In the genomic region with DNA sequence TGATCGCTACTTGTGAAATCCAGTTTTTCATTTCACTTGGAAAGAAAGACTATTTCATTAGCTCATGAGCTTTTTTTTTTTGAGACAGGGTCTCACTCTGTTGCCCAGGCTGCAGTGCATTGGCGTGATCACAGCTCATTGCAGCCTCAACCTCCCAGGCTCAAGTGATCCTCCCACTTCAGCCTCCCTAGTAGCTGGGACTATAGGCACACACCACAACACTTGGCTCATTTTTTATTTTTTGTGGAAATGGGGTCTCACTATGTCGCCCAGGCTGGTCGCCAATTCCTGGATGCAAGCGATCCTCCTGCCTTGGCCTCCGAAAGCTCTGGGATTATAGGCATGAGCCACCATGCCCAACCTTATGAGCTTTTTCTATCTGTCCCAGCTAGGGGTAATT, we compare ENCODE assay signal across 26 cellular contexts.
"Had no signal": no experiment of that assay in that cellular context is flagged by ENCODE, and none has a peak within 500 bp of the region (broad histone marks: within the 10 kb centered on the region; RNA-seq: fewer than 3 reads in every experiment).

No MANE protein-coding gene starts in this region.

- H3K27me3 ChIP-seq: dorsolateral prefrontal cortex, gastrocnemius medialis, hepatocyte, neutrophil, pancreas, stomach, thyroid gland had no signal

- FAIRE-seq: kidney, pancreas, urothelium cell line had no signal

- ATAC-seq: gastrocnemius medialis; left lobe of liver; mucosa of descending colon; natural killer cell treated with Interleukin-12 subunit alpha and Interleukin-12 subunit beta and Interleukin-15 and Interleukin-18, amount 100 ng/mL, for 72 hours; pancreas; sciatic nerve; stimulated activated effector memory CD8-positive, alpha-beta T cell treated with anti-CD3 and anti-CD28 coated beads, Interleukin-12 subunit alpha, Interleukin-12 subunit beta, amount 100 ng/mL, for 72 hours had no signal

- H3K4me3 ChIP-seq: dorsolateral prefrontal cortex, gastrocnemius medialis, hepatocyte, lung, mucosa of descending colon, pancreas, smooth muscle cell, stomach, thyroid gland had no signal

- H3K4me2 ChIP-seq: hepatocyte, smooth muscle cell had no signal

- H2AFZ ChIP-seq: hepatocyte had no signal

- DNase-seq: cortex of kidney; dorsolateral prefrontal cortex; effector CD4-positive, alpha-beta T cell; foreskin fibroblast; gastrocnemius medialis; head of caudate nucleus; kidney; mucosa of descending colon; naive B cell; pancreas; retina; stimulated activated CD4-positive, alpha-beta T cell treated with anti-CD3 and anti-CD28 coated beads, Interleukin-12 subunit alpha, Interleukin-12 subunit beta, amount 100 ng/mL, for 4 hours; stimulated activated CD4-positive, alpha-beta T cell treated with anti-CD3 and anti-CD28 coated beads, Interleukin-2, amount 100 ng/mL, for 24 hours; stimulated activated CD4-positive, alpha-beta T cell treated with anti-CD3 and anti-CD28 coated beads, Interleukin-4, amount 100 ng/mL, for 24 hours; stimulated activated naive CD4-positive, alpha-beta T cell treated with Interleukin-2 at 50 U/mL for 16 hours; stomach; thyroid gland had no signal

- H3K4me1 ChIP-seq: gastrocnemius medialis, pancreas, stomach, thyroid gland had no signal

- H3K36me3 ChIP-seq: gastrocnemius medialis, neutrophil, pancreas, stomach, thyroid gland had no signal

- H3K27ac ChIP-seq: dorsolateral prefrontal cortex, gastrocnemius medialis, hepatocyte, pancreas, stomach, thyroid gland had no signal

- H3K9me3 ChIP-seq: gastrocnemius medialis, mucosa of descending colon, neutrophil, pancreas, stomach, thyroid gland had no signal

- H3K79me2 ChIP-seq: hepatocyte had no signal
